ENCODE assay signal across 24 cellular contexts in genomic region chr4:86368433-86368832, GRCh38. TPM values are rescaled to one million over a fixed set of nuclear protein-coding genes. Genes with fewer than 3 reads are reported as not detected.
DNase-seq lines count a peak whose midpoint lies in the region; ATAC-seq, FAIRE-seq and TF ChIP-seq lines count a peak whose summit lies in the region.
"Had no signal": no experiment of that assay in that cellular context is flagged by ENCODE, and none has a peak within 500 bp of the region (broad histone marks: within the 10 kb centered on the region; RNA-seq: fewer than 3 reads in every experiment).

No MANE protein-coding gene starts in this region.

- H3K27ac Mint-ChIP-seq in neural progenitor cell, result no peak overlapping the region
- H3K27ac Mint-ChIP-seq: CD14-positive monocyte; CD4-positive, alpha-beta T cell; CD8-positive, alpha-beta memory T cell had no signal

- H3K4me1 Mint-ChIP-seq in neural progenitor cell, result peaks cover 3% of the 10 kb centered on the region
- H3K4me1 Mint-ChIP-seq: CD14-positive monocyte; CD8-positive, alpha-beta memory T cell had no signal

- H3K79me2 ChIP-seq in GM23248 (ENCODE audit: insufficient read depth) (no peaks in the 10 kb centered on the region), neural progenitor cell (ENCODE audit: low read depth) (no peaks in the 10 kb centered on the region)

- TF ChIP-seq CTCF in neural progenitor cell (IDR thresholded peaks at IDR 0.05) (no peak), foreskin keratinocyte (conservative IDR thresholded peaks at IDR 0.05) (no peak)

- peaks cover 20% of the 10 kb centered on the region for H3K9me3 Mint-ChIP-seq in neural progenitor cell

- in situ Hi-C loops in GM23248 (cut with MboI), result no loop called here

- no peak overlapping the region for H3K4me3 ChIP-seq in GM23248
- no peak overlapping the region for H3K4me3 ChIP-seq in neural progenitor cell
- H3K4me3 ChIP-seq: A549; BLaER1 treated with 17β-estradiol and CSF1 and Interleukin-3, amounts not matched to agents 10 nM and 100 nM had no signal

- TF ChIP-seq POLR2A in H54 (IDR thresholded peaks at IDR 0.05; ENCODE audit: low read depth, low read length), result no peak

- no peaks in the 10 kb centered on the region for H3K27me3 ChIP-seq in GM23248 (replicated peaks; ENCODE audit: insufficient read depth)
- H3K27me3 ChIP-seq in neural progenitor cell, result no peaks in the 10 kb centered on the region
- H3K27me3 ChIP-seq in foreskin keratinocyte, result no peaks in the 10 kb centered on the region
- H3K27me3 ChIP-seq: BE2C; BLaER1 treated with 17β-estradiol and CSF1 and Interleukin-3, amounts not matched to agents 10 nM and 100 nM had no signal

- H4K20me1 ChIP-seq in GM23248 (ENCODE audit: insufficient read depth) (no peaks in the 10 kb centered on the region), neural progenitor cell (ENCODE audit: low read depth) (no peaks in the 10 kb centered on the region)
- H4K20me1 ChIP-seq: BLaER1 treated with 17β-estradiol and CSF1 and Interleukin-3, amounts not matched to agents 10 nM and 100 nM had no signal

- no peak overlapping the region for H3K4me3 Mint-ChIP-seq in neural progenitor cell
- H3K4me3 Mint-ChIP-seq: CD14-positive monocyte; CD4-positive, alpha-beta T cell; CD8-positive, alpha-beta memory T cell had no signal

- H3K9me2 ChIP-seq in GM23248 (ENCODE audit: insufficient read depth), result no peaks in the 10 kb centered on the region

- H3K27me3 Mint-ChIP-seq in neural progenitor cell (ENCODE audit: insufficient read depth, low read depth), result no peaks in the 10 kb centered on the region
- H3K27me3 Mint-ChIP-seq: CD4-positive, alpha-beta T cell; CD8-positive, alpha-beta memory T cell had no signal

- H3F3A ChIP-seq in GM23248 (ENCODE audit: insufficient read depth), result 0 out of 2 replicates have a peak, but pooled peaks cover 7% of the 10 kb centered on the region
- H3F3A ChIP-seq in neural progenitor cell (ENCODE audit: low read depth), result peaks cover 5% of the 10 kb centered on the region

- H3K36me3 ChIP-seq in GM23248 (ENCODE audit: low read depth) (no peaks in the 10 kb centered on the region), neural progenitor cell (no peaks in the 10 kb centered on the region)
- H3K36me3 ChIP-seq: BE2C; BLaER1 treated with 17β-estradiol and CSF1 and Interleukin-3, amounts not matched to agents 10 nM and 100 nM had no signal

- FAIRE-seq in endometrium (lab: Jason Lieb, UNC), result peak; percentile 96
- no peak for FAIRE-seq in H54 (lab: Jason Lieb, UNC)
- FAIRE-seq: A549, GM12892 had no signal

- H3K9me3 ChIP-seq in GM23248 (ENCODE audit: low read depth), result no peaks in the 10 kb centered on the region
- H3K9me3 ChIP-seq in neural progenitor cell (ENCODE audit: low read depth), result no peaks in the 10 kb centered on the region
- H3K9me3 ChIP-seq: A549, BE2C had no signal

- peak; percentile 12 for DNase-seq in GM23248
- no peak for DNase-seq in neural progenitor cell (ENCODE audit: low spot score)
- no peak for DNase-seq in foreskin keratinocyte
- DNase-seq in Kasumi-1 (lab: John Stamatoyannopoulos, UW), result no peak
- DNase-seq in H54 (ENCODE audit: insufficient read length, low spot score), result no peak
- DNase-seq: 8988T; ACHN; AML-193; BE2C; Calu3; CD4-positive, alpha-beta T cell; CD8-positive, alpha-beta memory T cell; DMS53; DMS79 treated with DMSO at 0.1 percent for 48 hours; GF-D8; GOT3; H7 had no signal

- no peak overlapping the region for H3K27ac ChIP-seq in GM23248
- no peak overlapping the region for H3K27ac ChIP-seq in neural progenitor cell
- H3K27ac ChIP-seq in foreskin keratinocyte, result no peak overlapping the region
- H3K27ac ChIP-seq: A549; BLaER1 treated with 17β-estradiol and CSF1 and Interleukin-3, amounts not matched to agents 10 nM and 100 nM had no signal

- H2AFZ ChIP-seq in GM23248 (peak overlapping the region; percentile 57; the same call in 1 of the 2 replicates), neural progenitor cell (replicated peaks) (no peak overlapping the region)

- peak overlapping the region; percentile 39 for H3K4me2 ChIP-seq in GM23248 (ENCODE audit: unreplicated experiment)
- peak overlapping the region; percentile 52 for H3K4me2 ChIP-seq in neural progenitor cell
- H3K4me2 ChIP-seq: A549; BLaER1 treated with 17β-estradiol and CSF1 and Interleukin-3, amounts not matched to agents 10 nM and 100 nM had no signal

- ATAC-seq in GM21576 (IDR thresholded peaks at IDR 0.05; ENCODE audit: unreplicated experiment) (no peak), foreskin keratinocyte (no peak)
- ATAC-seq: A549, HCT116 had no signal

- H3K4me1 ChIP-seq in GM23248 (ENCODE audit: insufficient read depth) (peaks cover 11% of the 10 kb centered on the region), neural progenitor cell (peaks cover 20% of the 10 kb centered on the region), foreskin keratinocyte (no peaks in the 10 kb centered on the region)
- H3K4me1 ChIP-seq: A549; BE2C; BLaER1 treated with 17β-estradiol and CSF1 and Interleukin-3, amounts not matched to agents 10 nM and 100 nM had no signal

- 24 to 26% methylated on average over 4 of the region's 4 CpGs for WGBS in GM23248 (ENCODE audit: low coverage in 1 of 2, low lambda C conversion rate in 2 of 2, missing lambda C conversion rate in 2 of 2), 2 experiments

- H3K9ac ChIP-seq in GM23248, result no peak overlapping the region
- no peak overlapping the region for H3K9ac ChIP-seq in neural progenitor cell
- H3K9ac ChIP-seq: BLaER1 treated with 17β-estradiol and CSF1 and Interleukin-3, amounts not matched to agents 10 nM and 100 nM had no signal

- H3K36me3 Mint-ChIP-seq in neural progenitor cell, result peaks cover 11% of the 10 kb centered on the region
- H3K36me3 Mint-ChIP-seq: CD14-positive monocyte; CD8-positive, alpha-beta memory T cell had no signal

RNA-seq across cellular contexts. Expression of gene MAPK10, which starts 8.6 kb away (rescaled TPM):
- 0.89 and 1.3 TPM in 2 replicates for total RNA-seq in GM23248 (2014; rRNA removed; shearing (Covaris generic))
- polyA plus RNA-seq in GM23248 (2016; fragmentation: Nextera tagmentation; extraction: Ambion mirVana) (0.73 and 1.1 TPM in 2 replicates), foreskin keratinocyte (1.2 and 2.1 TPM in 2 replicates)
- total RNA-seq in neural progenitor cell (ENCODE audit: low replicate concordance) (357 and 383 TPM in 2 replicates), foreskin keratinocyte (4.2 and 5.9 TPM in 2 replicates)
- total RNA-seq: CD8-positive, alpha-beta memory T cell had no signal
- polyA plus RNA-seq: CD8-positive, alpha-beta memory T cell had no signal

Comparison
In these comparisons a context has a peak if more than half of its experiments do, and no peak if none do; other contexts are left out.
1. RNA of gene MAPK10, which starts 8.6 kb away (total RNA-seq): 357 to 383 TPM in neural progenitor cell; 4.2 to 5.9 TPM in foreskin keratinocyte and 0.89 to 1.3 TPM in GM23248; every median in the first group is over 10 times any median in the second.